32 cellular contexts compared by ENCODE assay signal in the genomic region with DNA sequence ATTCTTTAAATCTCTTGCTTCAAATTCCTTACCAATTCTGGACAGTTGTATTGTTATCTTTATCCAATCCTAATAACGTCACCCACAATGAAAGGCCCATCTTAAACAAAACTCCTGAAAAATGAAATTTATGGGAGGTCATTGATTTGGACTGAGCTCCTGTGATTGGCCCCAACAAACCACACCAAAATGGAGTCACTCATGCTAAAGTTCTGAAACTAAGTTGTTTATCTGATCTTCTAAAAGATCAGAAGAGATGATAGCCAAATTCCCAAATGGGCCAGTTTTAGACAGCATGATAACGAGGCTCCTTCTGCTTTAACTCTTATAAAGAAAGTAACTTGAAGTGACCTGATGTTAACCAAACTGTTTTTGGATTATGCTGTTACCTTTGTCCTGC.
"Had no signal": no experiment of that assay in that cellular context is flagged by ENCODE, and none has a peak within 500 bp of the region (broad histone marks: within the 10 kb centered on the region; RNA-seq: fewer than 3 reads in every experiment).

No MANE protein-coding gene starts in this region.

- FAIRE-seq: astrocyte had no signal

- H3K36me3 ChIP-seq: adrenal gland, ascending aorta, brain microvascular endothelial cell, breast epithelium, cardiac muscle cell had no signal

- ATAC-seq: activated naive CD4-positive, alpha-beta T cell treated with anti-CD3 and anti-CD28 coated beads, Interleukin-2, amount 50 U/mL, for 72 hours; activated naive CD8-positive, alpha-beta T cell treated with anti-CD3 and anti-CD28 coated beads, Interleukin-2, amount 50 U/mL, for 24 hours; activated T-cell treated with anti-CD3 and anti-CD28 coated beads, Interleukin-2, amount 50 U/mL, for 4 hours; activated T-cell treated with anti-CD3 and anti-CD28 coated beads, Interleukin-2, amount 50 U/mL, for 72 hours; activated T-helper 17 cell treated with anti-CD3 and anti-CD28 coated beads, Interleukin-2, amount 50 U/mL, for 72 hours; body of pancreas had no signal

- H3K9me3 ChIP-seq: adrenal gland, ascending aorta, body of pancreas, breast epithelium had no signal

- DNase-seq: activated effector memory CD4-positive, alpha-beta T cell treated with anti-CD3 and anti-CD28 coated beads, Interleukin-2, amount 50 U/mL, for 16 hours; activated effector memory CD4-positive, alpha-beta T cell treated with Interleukin-2 at 50 U/mL for 16 hours; activated gamma-delta T cell; activated gamma-delta T cell treated with Interleukin-2 at 50 U/mL for 16 hours; activated naive CD4-positive, alpha-beta T cell; activated naive CD4-positive, alpha-beta T cell treated with anti-CD3 and anti-CD28 coated beads for 36 hours; activated naive CD4-positive, alpha-beta T cell treated with anti-CD3 and anti-CD28 coated beads, Interleukin-2, amount 10 ng/mL, durations not matched to agents 7 days and 5 days; activated naive CD4-positive, alpha-beta T cell treated with anti-CD3 and anti-CD28 coated beads, Interleukin-2, amount 50 U/mL, for 16 hours; activated naive CD4-positive, alpha-beta T cell treated with Interleukin-2 at 50 U/mL for 16 hours; activated naive CD8-positive, alpha-beta T cell treated with anti-CD3 and anti-CD28 coated beads for 36 hours; activated naive CD8-positive, alpha-beta T cell treated with anti-CD3 and anti-CD28 coated beads, Interleukin-2, amount 10 ng/mL, durations not matched to agents 7 days and 5 days; activated naive CD8-positive, alpha-beta T cell treated with anti-CD3 and anti-CD28 coated beads, Interleukin-2, amount 50 U/mL, for 24 hours; activated T-cell treated with anti-CD3 and anti-CD28 coated beads, Interleukin-2, amount 50 U/mL, for 24 hours; activated T-cell treated with anti-CD3 and anti-CD28 coated beads, Interleukin-2, amount 50 U/mL, for 4 hours; activated T-cell treated with anti-CD3 and anti-CD28 coated beads, Interleukin-2, amount 50 U/mL, for 48 hours; activated T-cell treated with anti-CD3 and anti-CD28 coated beads, Interleukin-2, amount 50 U/mL, for 72 hours; adrenal gland; amniotic stem cell; amygdala; anterior cingulate cortex; aorta; body of pancreas; brain microvascular endothelial cell; caudate nucleus; central memory CD4-positive, alpha-beta T cell; cerebellar nuclear complex had no signal

- H3K4me3 ChIP-seq: adrenal gland, ascending aorta, body of pancreas, breast epithelium, cardiac muscle cell had no signal

- H3K4me1 ChIP-seq: adrenal gland, ascending aorta, body of pancreas, breast epithelium had no signal

- H3K27ac ChIP-seq: adrenal gland, ascending aorta, body of pancreas, brain microvascular endothelial cell, breast epithelium, cardiac muscle cell had no signal

- H3K27me3 ChIP-seq: adrenal gland, ascending aorta, body of pancreas, brain microvascular endothelial cell, breast epithelium, cardiac muscle cell had no signal
